ENCODE assay signal across 1 cellular context in the genomic region with DNA sequence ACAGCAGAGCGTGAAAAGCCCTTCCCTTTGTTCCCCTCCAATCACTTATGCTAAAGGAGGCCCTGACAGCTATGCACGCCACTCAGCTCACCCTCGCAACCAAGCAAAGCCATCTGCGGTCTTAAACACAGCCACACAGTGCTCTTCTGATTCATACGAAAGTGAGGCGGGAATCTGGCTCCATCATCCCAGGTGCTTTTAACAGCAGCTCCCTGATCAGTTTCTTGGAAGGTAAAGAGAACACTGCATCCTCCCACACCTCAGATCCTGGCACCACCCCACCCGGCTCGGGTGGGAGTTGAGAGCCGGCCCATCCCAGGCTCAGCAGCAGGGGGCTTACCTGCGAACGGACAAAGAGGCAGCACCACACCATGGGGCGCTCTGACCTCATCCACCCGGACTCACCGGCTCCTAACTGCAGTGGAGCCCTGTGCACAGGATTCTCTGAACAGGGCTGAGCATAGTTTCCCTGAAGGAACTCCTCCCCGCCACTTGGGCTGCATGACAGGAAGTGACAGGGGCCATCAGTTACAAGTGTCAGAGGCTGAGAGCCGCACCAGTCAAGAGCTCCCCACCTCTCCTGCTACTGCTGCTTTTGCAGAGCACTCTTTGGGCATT.
TF ChIP-seq lines count a peak whose summit lies in the region.

No MANE protein-coding gene starts in this region.

TF ChIP-seq in GM12878, 131 proteins besides CTCF, POLR2A, EP300 and RAD21 (continued from another document and continues in another):
- TF ChIP-seq BCLAF1 (IDR thresholded peaks at IDR 0.05) (no peak), FOXM1 (IDR thresholded peaks at IDR 0.05; ENCODE audit: low read depth, low read length) (no peak), IRF4 (IDR thresholded peaks at IDR 0.05; ENCODE audit: low read depth, low read length) (0 out of 2 replicates have a peak, but pooled peaks have one; percentile 49), IKZF1 (conservative IDR thresholded peaks at IDR 0.05) (peak; percentile 80), NFIC (IDR thresholded peaks at IDR 0.05; ENCODE audit: low read depth, low read length) (peak; percentile 55; the same call in 1 of the 2 replicates), SMARCA5 (IDR thresholded peaks at IDR 0.05) (peak; percentile 46; the same call in 1 of the 2 replicates), CBFB (IDR thresholded peaks at IDR 0.05; ENCODE audit: low read depth) (peak; percentile 59; the same call in 1 of the 2 replicates), IRF5 (IDR thresholded peaks at IDR 0.05; ENCODE audit: borderline replicate concordance) (no peak), NR2C2 (IDR thresholded peaks at IDR 0.05; ENCODE audit: borderline replicate concordance, control insufficient read depth, insufficient read length, low read depth) (no peak), TCF12 (IDR thresholded peaks at IDR 0.05; ENCODE audit: low read depth, low read length) (peak; percentile 76; the same call in 1 of the 2 replicates), LARP7 (IDR thresholded peaks at IDR 0.05) (0 out of 2 replicates have a peak, but pooled peaks have one; percentile 46), ZBED1 (IDR thresholded peaks at IDR 0.05; ENCODE audit: borderline replicate concordance) (peak; percentile 46; the same call in 1 of the 2 replicates), MAX (IDR thresholded peaks at IDR 0.05; ENCODE audit: low read depth, low read length) (no peak; the same call in 1 of the 2 replicates), ZNF384 (IDR thresholded peaks at IDR 0.05; ENCODE audit: borderline replicate concordance, low read depth, low read length) (no peak), RELB (IDR thresholded peaks at IDR 0.05; ENCODE audit: low read depth) (peak; percentile 59), ZNF687 (IDR thresholded peaks at IDR 0.05) (no peak), GABPA (IDR thresholded peaks at IDR 0.05; ENCODE audit: low read depth) (no peak), RUNX3 (IDR thresholded peaks at IDR 0.05; ENCODE audit: low read length) (peak; percentile 92), MYB (IDR thresholded peaks at IDR 0.05; ENCODE audit: borderline replicate concordance, low read depth, low read length) (no peak), NFXL1 (IDR thresholded peaks at IDR 0.05; ENCODE audit: borderline replicate concordance) (no peak), RCOR1 (conservative IDR thresholded peaks at IDR 0.05; ENCODE audit: low read depth, low read length) (no peak), PAX5 (IDR thresholded peaks at IDR 0.05; ENCODE audit: borderline replicate concordance, low read depth, low read length) (peak; percentile 77; the same call in 1 of the 2 replicates), MXI1 (IDR thresholded peaks at IDR 0.05; ENCODE audit: low read depth, low read length) (peak; percentile 55; the same call in 1 of the 2 replicates), E4F1 (IDR thresholded peaks at IDR 0.05; ENCODE audit: borderline replicate concordance, partially characterized antibody) (no peak), PBX3 (IDR thresholded peaks at IDR 0.05; ENCODE audit: insufficient replicate concordance, low read depth, low read length) (peak; percentile 86), NR2F1 (conservative IDR thresholded peaks at IDR 0.05) (no peak), SPI1 (IDR thresholded peaks at IDR 0.05; ENCODE audit: borderline replicate concordance, insufficient read depth, low read depth, low read length) (peak; percentile 48; the same call in 1 of the 2 replicates), RBBP5 (conservative IDR thresholded peaks at IDR 0.05) (no peak), SREBF1 (IDR thresholded peaks at IDR 0.05; ENCODE audit: low read length) (no peak), CEBPB (IDR thresholded peaks at IDR 0.05; ENCODE audit: borderline replicate concordance in 1 of 2, low read depth in 2 of 2, low read length in 2 of 2) (no peak), HDAC2 (IDR thresholded peaks at IDR 0.05) (no peak)
- TF ChIP-seq, protein P1, sequence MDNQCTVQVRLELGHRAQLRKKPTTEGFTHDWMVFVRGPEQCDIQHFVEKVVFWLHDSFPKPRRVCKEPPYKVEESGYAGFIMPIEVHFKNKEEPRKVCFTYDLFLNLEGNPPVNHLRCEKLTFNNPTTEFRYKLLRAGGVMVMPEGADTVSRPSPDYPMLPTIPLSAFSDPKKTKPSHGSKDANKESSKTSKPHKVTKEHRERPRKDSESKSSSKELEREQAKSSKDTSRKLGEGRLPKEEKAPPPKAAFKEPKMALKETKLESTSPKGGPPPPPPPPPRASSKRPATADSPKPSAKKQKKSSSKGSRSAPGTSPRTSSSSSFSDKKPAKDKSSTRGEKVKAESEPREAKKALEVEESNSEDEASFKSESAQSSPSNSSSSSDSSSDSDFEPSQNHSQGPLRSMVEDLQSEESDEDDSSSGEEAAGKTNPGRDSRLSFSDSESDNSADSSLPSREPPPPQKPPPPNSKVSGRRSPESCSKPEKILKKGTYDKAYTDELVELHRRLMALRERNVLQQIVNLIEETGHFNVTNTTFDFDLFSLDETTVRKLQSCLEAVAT (IDR thresholded peaks at IDR 0.05) = no peak
- TF ChIP-seq, protein P2, sequence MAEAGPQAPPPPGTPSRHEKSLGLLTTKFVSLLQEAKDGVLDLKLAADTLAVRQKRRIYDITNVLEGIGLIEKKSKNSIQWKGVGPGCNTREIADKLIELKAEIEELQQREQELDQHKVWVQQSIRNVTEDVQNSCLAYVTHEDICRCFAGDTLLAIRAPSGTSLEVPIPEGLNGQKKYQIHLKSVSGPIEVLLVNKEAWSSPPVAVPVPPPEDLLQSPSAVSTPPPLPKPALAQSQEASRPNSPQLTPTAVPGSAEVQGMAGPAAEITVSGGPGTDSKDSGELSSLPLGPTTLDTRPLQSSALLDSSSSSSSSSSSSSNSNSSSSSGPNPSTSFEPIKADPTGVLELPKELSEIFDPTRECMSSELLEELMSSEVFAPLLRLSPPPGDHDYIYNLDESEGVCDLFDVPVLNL (IDR thresholded peaks at IDR 0.05; ENCODE audit: low read depth, low read length) = peak; percentile 74
